19 cellular contexts compared by ENCODE assay signal in genomic region chr2:4151521-4151920, GRCh38.
"Had no signal": no experiment of that assay in that cellular context is flagged by ENCODE, and none has a peak within 500 bp of the region (broad histone marks: within the 10 kb centered on the region; RNA-seq: fewer than 3 reads in every experiment).

No MANE protein-coding gene starts in this region.

- H3K27ac ChIP-seq: RWPE1 had no signal

- DNase-seq: KBM-7; MV-4-11; NCI-H1048; NCI-H1105 treated with DMSO at 0.1 percent for 48 hours; NCI-H1417 treated with DMSO at 0.1 percent for 48 hours; NCI-H1694; NCI-H187 treated with DMSO at 0.1 percent for 48 hours; NCI-H2029 treated with DMSO at 0.1 percent for 48 hours; NCI-H2107; NCI-H2227 treated with DMSO at 0.1 percent for 48 hours; NCI-H524; NCI-H526 treated with DMSO at 0.1 percent for 48 hours; NCI-H748 treated with DMSO at 0.1 percent for 48 hours; NK-92 treated with Interleukin-12 subunit alpha and Interleukin-12 subunit beta, amount 100 ng/mL, for 24 hours; PC-3; SHP77 had no signal

- ATAC-seq: Panc1, PC-3, SK-N-SH treated with all-trans-retinoic acid at 6 μM for 48 hours had no signal
